ENCODE assay signal across 9 cellular contexts in the genomic region with DNA sequence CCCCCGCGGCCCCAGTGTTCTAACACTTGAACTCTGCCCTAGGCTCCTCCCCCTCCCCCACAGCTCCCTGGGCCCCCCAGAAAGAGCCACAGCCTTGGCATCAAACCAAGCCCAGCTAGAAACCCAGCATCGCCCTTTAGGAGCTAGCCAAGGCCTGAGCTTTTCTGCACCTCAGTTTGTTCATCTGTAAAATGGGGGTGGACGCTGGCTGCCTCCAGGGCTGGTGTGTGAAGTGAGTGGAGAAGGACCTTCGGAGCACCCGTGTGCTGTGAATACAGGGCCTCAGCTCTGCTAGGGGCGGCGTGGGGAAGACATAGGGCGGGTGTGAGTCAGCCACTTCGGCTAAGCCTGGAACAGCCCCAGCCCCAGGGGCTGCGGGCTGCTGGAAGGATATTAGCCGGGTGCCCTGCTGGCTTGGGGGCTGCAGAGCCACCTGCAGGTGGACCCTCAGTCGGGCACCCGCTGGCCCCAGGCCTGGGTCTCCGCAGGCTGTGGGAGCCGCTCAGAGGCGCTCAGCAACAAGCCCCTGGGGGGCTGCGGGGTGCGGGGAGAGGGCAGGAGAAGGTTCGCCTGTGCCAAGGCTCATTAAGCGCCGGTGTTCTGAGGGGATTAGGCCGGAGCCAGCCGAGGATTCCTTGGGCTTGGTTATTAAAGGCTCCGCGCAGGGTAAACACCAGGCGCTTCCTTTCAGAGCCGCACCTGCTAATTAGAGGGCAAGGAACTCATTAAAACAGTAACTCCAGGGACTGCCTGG.
A peak's percentile ranks its signal among the peaks of the same experiment; 100 is the strongest.
DNase-seq lines count a peak whose midpoint lies in the region; ATAC-seq and TF ChIP-seq lines count a peak whose summit lies in the region.
"Had no signal": no experiment of that assay in that cellular context is flagged by ENCODE, and none has a peak within 500 bp of the region (broad histone marks: within the 10 kb centered on the region; RNA-seq: fewer than 3 reads in every experiment).

No MANE protein-coding gene starts in this region.

- H3K4me1 ChIP-seq in adipocyte (ENCODE audit: control insufficient read depth, insufficient read depth, low read length): peaks cover 41% of the 10 kb centered on the region
- peaks cover 41% of the 10 kb centered on the region for H3K4me1 ChIP-seq in left ventricle myocardium inferior

- H3K9ac ChIP-seq in adipocyte (ENCODE audit: low read length) (peak overlapping the region; percentile 64), neural cell (ENCODE audit: low read length) (peak overlapping the region; percentile 64)

- no peaks in the 10 kb centered on the region for H3K27me3 ChIP-seq in adipocyte (replicated peaks; ENCODE audit: control insufficient read depth, insufficient read depth, low read length)
- H3K27me3 ChIP-seq in neural cell (ENCODE audit: insufficient read depth, low read depth, low read length): peaks cover 4% of the 10 kb centered on the region
- no peaks in the 10 kb centered on the region for H3K27me3 ChIP-seq in left ventricle myocardium inferior (ENCODE audit: low read depth)

- in situ Hi-C loops in G401 (cut with HindIII; ENCODE audit: low sequenced_read_pairs): no loop called here

- no peak overlapping the region for H2AFZ ChIP-seq in neural cell (ENCODE audit: low read depth, low read length)

- peaks cover 3% of the 10 kb centered on the region for H3F3A ChIP-seq in neural cell (ENCODE audit: insufficient read depth, low read length, poor library complexity, severe bottlenecking)

- no peak for ATAC-seq in HG02840 (IDR thresholded peaks at IDR 0.05; ENCODE audit: low FRiP score, unreplicated experiment)

- peak; percentile 69 for DNase-seq in G401 (ENCODE audit: low spot score)
- DNase-seq in NCI-H146 (lab: John Stamatoyannopoulos, UW): peak; percentile 88
- DNase-seq in adipocyte (ENCODE audit: low read depth): peak; percentile 34
- DNase-seq in occipital lobe (lab: John Stamatoyannopoulos, UW): no peak
- DNase-seq in activated CD4-positive, alpha-beta T cell treated with anti-CD3 and anti-CD28 coated beads for 48 hours: no peak
- no peak for DNase-seq in left ventricle myocardium inferior
- DNase-seq: activated naive CD4-positive, alpha-beta T cell had no signal

- H3K79me2 ChIP-seq in neural cell (replicated peaks; ENCODE audit: insufficient read depth, low read length): no peaks in the 10 kb centered on the region

- no peaks in the 10 kb centered on the region for H4K20me1 ChIP-seq in neural cell (ENCODE audit: insufficient read depth)

- no peaks in the 10 kb centered on the region for H3K9me2 ChIP-seq in neural cell (ENCODE audit: insufficient read depth, low read length)

- peaks cover 2% of the 10 kb centered on the region for H3K36me3 ChIP-seq in adipocyte (ENCODE audit: control insufficient read depth, insufficient read depth, low read length, severe bottlenecking)
- no peaks in the 10 kb centered on the region for H3K36me3 ChIP-seq in neural cell (ENCODE audit: insufficient read depth, low read length)
- no peaks in the 10 kb centered on the region for H3K36me3 ChIP-seq in left ventricle myocardium inferior

- TF ChIP-seq EP300 in neural cell (conservative IDR thresholded peaks at IDR 0.05; ENCODE audit: poor library complexity, severe bottlenecking): no peak

- H3K27ac ChIP-seq in neural cell (ENCODE audit: low read length): peak overlapping the region; percentile 54
- no peak overlapping the region for H3K27ac ChIP-seq in left ventricle myocardium inferior (replicated peaks)

- H3K4me3 ChIP-seq in adipocyte (ENCODE audit: low read length): no peak overlapping the region
- peak overlapping the region; percentile 1 for H3K4me3 ChIP-seq in neural cell (ENCODE audit: low read length)
- H3K4me3 ChIP-seq in left ventricle myocardium inferior: no peak overlapping the region

- TF ChIP-seq CTCF in neural cell (IDR thresholded peaks at IDR 0.05; ENCODE audit: poor library complexity, severe bottlenecking) (peak; percentile 28), left ventricle myocardium inferior (IDR thresholded peaks at IDR 0.05; ENCODE audit: borderline replicate concordance) (no peak)

- no peak for TF ChIP-seq RAD21 in neural cell (conservative IDR thresholded peaks at IDR 0.05)

- no peak overlapping the region for H3K4me2 ChIP-seq in neural cell (ENCODE audit: low read length)

- H3K9me3 ChIP-seq in adipocyte (ENCODE audit: control insufficient read depth, low read length) (no peaks in the 10 kb centered on the region), neural cell (ENCODE audit: low read length) (no peaks in the 10 kb centered on the region), left ventricle myocardium inferior (replicated peaks) (no peaks in the 10 kb centered on the region)

- intact Hi-C loops in left ventricle myocardium inferior (cut with micrococcal nuclease): no loop called here

TF ChIP-seq in neural cell, 6 proteins besides CTCF, POLR2A, EP300 and RAD21:
- TF ChIP-seq, protein P1, sequence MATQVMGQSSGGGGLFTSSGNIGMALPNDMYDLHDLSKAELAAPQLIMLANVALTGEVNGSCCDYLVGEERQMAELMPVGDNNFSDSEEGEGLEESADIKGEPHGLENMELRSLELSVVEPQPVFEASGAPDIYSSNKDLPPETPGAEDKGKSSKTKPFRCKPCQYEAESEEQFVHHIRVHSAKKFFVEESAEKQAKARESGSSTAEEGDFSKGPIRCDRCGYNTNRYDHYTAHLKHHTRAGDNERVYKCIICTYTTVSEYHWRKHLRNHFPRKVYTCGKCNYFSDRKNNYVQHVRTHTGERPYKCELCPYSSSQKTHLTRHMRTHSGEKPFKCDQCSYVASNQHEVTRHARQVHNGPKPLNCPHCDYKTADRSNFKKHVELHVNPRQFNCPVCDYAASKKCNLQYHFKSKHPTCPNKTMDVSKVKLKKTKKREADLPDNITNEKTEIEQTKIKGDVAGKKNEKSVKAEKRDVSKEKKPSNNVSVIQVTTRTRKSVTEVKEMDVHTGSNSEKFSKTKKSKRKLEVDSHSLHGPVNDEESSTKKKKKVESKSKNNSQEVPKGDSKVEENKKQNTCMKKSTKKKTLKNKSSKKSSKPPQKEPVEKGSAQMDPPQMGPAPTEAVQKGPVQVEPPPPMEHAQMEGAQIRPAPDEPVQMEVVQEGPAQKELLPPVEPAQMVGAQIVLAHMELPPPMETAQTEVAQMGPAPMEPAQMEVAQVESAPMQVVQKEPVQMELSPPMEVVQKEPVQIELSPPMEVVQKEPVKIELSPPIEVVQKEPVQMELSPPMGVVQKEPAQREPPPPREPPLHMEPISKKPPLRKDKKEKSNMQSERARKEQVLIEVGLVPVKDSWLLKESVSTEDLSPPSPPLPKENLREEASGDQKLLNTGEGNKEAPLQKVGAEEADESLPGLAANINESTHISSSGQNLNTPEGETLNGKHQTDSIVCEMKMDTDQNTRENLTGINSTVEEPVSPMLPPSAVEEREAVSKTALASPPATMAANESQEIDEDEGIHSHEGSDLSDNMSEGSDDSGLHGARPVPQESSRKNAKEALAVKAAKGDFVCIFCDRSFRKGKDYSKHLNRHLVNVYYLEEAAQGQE (IDR thresholded peaks at IDR 0.05; ENCODE audit: borderline replicate concordance): no peak
- TF ChIP-seq POLR2AphosphoS5 (IDR thresholded peaks at IDR 0.05) (no peak), EZH2 (IDR thresholded peaks at IDR 0.05; ENCODE audit: borderline replicate concordance, insufficient read depth, low read length, poor library complexity, severe bottlenecking) (no peak), TAF1 (IDR thresholded peaks at IDR 0.05; ENCODE audit: low read depth) (no peak), SMC3 (conservative IDR thresholded peaks at IDR 0.05; ENCODE audit: poor library complexity) (no peak), MXI1 (conservative IDR thresholded peaks at IDR 0.05; ENCODE audit: poor library complexity, severe bottlenecking) (no peak)

Comparison
In these comparisons a context has a peak if more than half of its experiments do, and no peak if none do; other contexts are left out.
1. DNase-seq: peak in G401 (single experiment), NCI-H146 (single experiment) and adipocyte (single experiment); none in occipital lobe (single experiment), activated CD4-positive, alpha-beta T cell treated with anti-CD3 and anti-CD28 coated beads for 48 hours (single experiment) and left ventricle myocardium inferior (single experiment).